17 cellular contexts compared by ENCODE assay signal in genomic region chr3:64456674-64457073, GRCh38.
"Had no signal": no experiment of that assay in that cellular context is flagged by ENCODE, and none has a peak within 500 bp of the region (broad histone marks: within the 10 kb centered on the region; RNA-seq: fewer than 3 reads in every experiment).

No MANE protein-coding gene starts in this region.

- H3K9me3 ChIP-seq: heart left ventricle, left ventricle myocardium inferior, upper lobe of right lung had no signal

- DNase-seq: activated CD4-positive, alpha-beta T cell treated with anti-CD3 and anti-CD28 coated beads for 1 hour; activated CD4-positive, alpha-beta T cell treated with anti-CD3 and anti-CD28 coated beads, Interleukin-2, amount 50 U/mL, for 4 hours; activated effector memory CD4-positive, alpha-beta T cell treated with anti-CD3 and anti-CD28 coated beads, Interleukin-2, amount 50 U/mL, for 16 hours; activated T-cell treated with anti-CD3 and anti-CD28 coated beads, Interleukin-2, amount 50 U/mL, for 72 hours; erythroblast; heart left ventricle; kidney glomerular epithelial cell; left ventricle myocardium inferior; natural killer cell; posterior cingulate gyrus; stimulated activated naive B cell treated with anti-CD40 and anti-IgM and Interleukin-4, amounts not matched to agents 10 μg/mL and 1 μg/mL and 100 μg/mL, for 72 hours; upper lobe of right lung had no signal

- H3K36me3 ChIP-seq: heart left ventricle, left ventricle myocardium inferior, upper lobe of right lung had no signal

- H3K4me1 Mint-ChIP-seq: activated naive CD4-positive, alpha-beta T cell treated with anti-CD3 and anti-CD28 coated beads, Interleukin-2, amount 50 U/mL, for 24 hours; memory B cell; natural killer cell; stimulated activated naive B cell treated with anti-CD40 and anti-IgM and Interleukin-4, amounts not matched to agents 10 μg/mL and 1 μg/mL and 100 μg/mL, for 72 hours had no signal

- H3K4me1 ChIP-seq: left ventricle myocardium inferior, upper lobe of right lung had no signal

- H3K27ac Mint-ChIP-seq: activated naive CD4-positive, alpha-beta T cell treated with anti-CD3 and anti-CD28 coated beads, Interleukin-2, amount 50 U/mL, for 24 hours; activated T-cell treated with anti-CD3 and anti-CD28 coated beads, Interleukin-2, amount 50 U/mL, for 72 hours; memory B cell; natural killer cell; stimulated activated naive B cell treated with anti-CD40 and anti-IgM and Interleukin-4, amounts not matched to agents 10 μg/mL and 1 μg/mL and 100 μg/mL, for 72 hours had no signal

- H3K27ac ChIP-seq: heart left ventricle, left ventricle myocardium inferior, upper lobe of right lung had no signal

- H3K9me3 Mint-ChIP-seq: activated naive CD4-positive, alpha-beta T cell treated with anti-CD3 and anti-CD28 coated beads, Interleukin-2, amount 50 U/mL, for 24 hours; activated T-cell treated with anti-CD3 and anti-CD28 coated beads, Interleukin-2, amount 50 U/mL, for 72 hours; memory B cell; stimulated activated naive B cell treated with anti-CD40 and anti-IgM and Interleukin-4, amounts not matched to agents 10 μg/mL and 1 μg/mL and 100 μg/mL, for 72 hours had no signal

- H3K27me3 ChIP-seq: upper lobe of right lung had no signal

- H3K4me3 Mint-ChIP-seq: activated naive CD4-positive, alpha-beta T cell treated with anti-CD3 and anti-CD28 coated beads, Interleukin-2, amount 50 U/mL, for 24 hours; activated T-cell treated with anti-CD3 and anti-CD28 coated beads, Interleukin-2, amount 50 U/mL, for 72 hours; memory B cell; natural killer cell; stimulated activated naive B cell treated with anti-CD40 and anti-IgM and Interleukin-4, amounts not matched to agents 10 μg/mL and 1 μg/mL and 100 μg/mL, for 72 hours had no signal

- H3K36me3 Mint-ChIP-seq: activated naive CD4-positive, alpha-beta T cell treated with anti-CD3 and anti-CD28 coated beads, Interleukin-2, amount 50 U/mL, for 24 hours; memory B cell; natural killer cell; stimulated activated naive B cell treated with anti-CD40 and anti-IgM and Interleukin-4, amounts not matched to agents 10 μg/mL and 1 μg/mL and 100 μg/mL, for 72 hours had no signal

- FAIRE-seq: colon, endometrium, frontal cortex had no signal

- H3K4me3 ChIP-seq: heart left ventricle, left ventricle myocardium inferior, upper lobe of right lung had no signal
